In the genomic region with DNA sequence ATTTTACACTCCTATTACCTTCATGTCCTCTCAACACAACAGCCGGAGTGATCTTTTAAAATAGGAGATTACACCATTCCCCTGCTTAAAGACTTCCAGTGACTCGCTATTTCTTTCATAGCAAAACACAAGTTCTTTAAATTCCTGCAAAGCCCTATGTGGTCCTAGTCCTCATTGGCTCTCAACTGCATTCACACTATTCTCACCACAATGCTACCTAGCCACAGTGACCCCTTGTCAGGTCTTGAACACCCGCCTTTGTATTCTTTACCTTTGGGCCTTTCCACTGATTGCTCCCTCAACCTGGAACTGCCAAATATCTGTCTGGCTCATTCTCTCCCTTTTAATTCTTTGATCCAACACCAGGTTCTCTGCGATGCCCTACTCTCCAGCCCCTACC, we compare ENCODE assay signal across 24 cellular contexts.
"Had no signal": no experiment of that assay in that cellular context is flagged by ENCODE, and none has a peak within 500 bp of the region (broad histone marks: within the 10 kb centered on the region; RNA-seq: fewer than 3 reads in every experiment).

No MANE protein-coding gene starts in this region.

- H3K9me3 ChIP-seq: colonic mucosa, esophagus muscularis mucosa, esophagus squamous epithelium, gastrocnemius medialis, gastroesophageal sphincter, heart left ventricle, heart right ventricle had no signal

- H3K27me3 ChIP-seq: colonic mucosa, dorsolateral prefrontal cortex, esophagus muscularis mucosa, foreskin keratinocyte, gastrocnemius medialis, gastroesophageal sphincter had no signal

- H3K4me1 ChIP-seq: colonic mucosa, esophagus muscularis mucosa, esophagus squamous epithelium, foreskin keratinocyte, gastrocnemius medialis, gastroesophageal sphincter, heart left ventricle, heart right ventricle had no signal

- H3K4me3 ChIP-seq: colonic mucosa, coronary artery, dorsolateral prefrontal cortex, esophagus muscularis mucosa, esophagus squamous epithelium, gastrocnemius medialis, gastroesophageal sphincter, heart left ventricle, heart right ventricle had no signal

- H3K36me3 ChIP-seq: colonic mucosa, esophagus muscularis mucosa, esophagus squamous epithelium, gastrocnemius medialis, gastroesophageal sphincter, heart left ventricle, heart right ventricle had no signal

- H3K9me3 Mint-ChIP-seq: dendritic cell treated with granulocyte-macrophage colony-stimulating factor and Interleukin-4, amounts not matched to agents 40 ng/mL and 50 ng/mL, for 4 days; effector memory CD8-positive, alpha-beta T cell had no signal

- H3K27ac ChIP-seq: colonic mucosa, coronary artery, dorsolateral prefrontal cortex, epithelial cell of prostate, esophagus muscularis mucosa, esophagus squamous epithelium, foreskin keratinocyte, gastrocnemius medialis, gastroesophageal sphincter, heart left ventricle, heart right ventricle had no signal

- DNase-seq: colonic mucosa; cortex of kidney; dermis blood vessel endothelial cell; dorsolateral prefrontal cortex; effector CD4-positive, alpha-beta T cell; effector CD8-positive, alpha-beta T cell; effector memory CD4-positive, alpha-beta T cell; effector memory CD8-positive, alpha-beta T cell; erythroblast; esophagus squamous epithelium; foreskin fibroblast; foreskin keratinocyte; foreskin melanocyte; gastrocnemius medialis; glutamatergic neuron; head of caudate nucleus; heart left ventricle; heart right ventricle had no signal

- H3K4me3 Mint-ChIP-seq: dendritic cell treated with granulocyte-macrophage colony-stimulating factor and Interleukin-4, amounts not matched to agents 40 ng/mL and 50 ng/mL, for 4 days; effector memory CD8-positive, alpha-beta T cell had no signal

- H3K27ac Mint-ChIP-seq: dendritic cell treated with granulocyte-macrophage colony-stimulating factor and Interleukin-4, amounts not matched to agents 40 ng/mL and 50 ng/mL, for 4 days; effector memory CD8-positive, alpha-beta T cell had no signal

- ATAC-seq: effector memory CD8-positive, alpha-beta T cell; esophagus mucosa; foreskin keratinocyte; gastrocnemius medialis; gastroesophageal sphincter; heart left ventricle; heart right ventricle had no signal
